14 cellular contexts compared by ENCODE assay signal in the genomic region with DNA sequence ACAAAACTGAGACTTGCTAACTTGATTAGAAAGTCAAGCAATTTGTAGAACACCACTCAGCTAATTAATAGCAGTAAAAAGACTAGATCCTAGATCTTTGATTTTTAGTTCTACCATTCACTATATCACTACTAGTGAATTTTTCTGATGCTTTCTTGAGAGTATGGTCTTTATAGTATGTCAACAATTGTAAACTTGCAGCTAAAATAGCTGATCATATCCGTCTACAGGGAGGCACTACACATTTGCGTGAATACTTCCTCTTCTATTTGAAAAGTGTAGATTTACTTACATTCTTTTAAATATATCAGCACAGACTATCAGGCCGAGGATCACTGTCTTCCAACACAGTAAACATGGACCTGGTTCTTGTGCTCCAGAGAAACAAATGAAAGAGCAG. TPM values are rescaled to one million over a fixed set of nuclear protein-coding genes. Genes with fewer than 3 reads are reported as not detected.
A peak's percentile ranks its signal among the peaks of the same experiment; 100 is the strongest.
DNase-seq lines count a peak whose midpoint lies in the region; ATAC-seq and TF ChIP-seq lines count a peak whose summit lies in the region.
"Had no signal": no experiment of that assay in that cellular context is flagged by ENCODE, and none has a peak within 500 bp of the region (broad histone marks: within the 10 kb centered on the region; RNA-seq: fewer than 3 reads in every experiment).

No MANE protein-coding gene starts in this region.

- peak overlapping the region; percentile 85 for H3K4me3 Mint-ChIP-seq in activated CD4-positive, alpha-beta T cell treated with anti-CD3 and anti-CD28 coated beads, Interleukin-2, amount 10 ng/mL, durations not matched to agents 24 days and 14 days
- peak overlapping the region; percentile 87 for H3K4me3 Mint-ChIP-seq in activated naive CD8-positive, alpha-beta T cell treated with anti-CD3 and anti-CD28 coated beads for 36 hours

- H3K27me3 Mint-ChIP-seq in activated CD4-positive, alpha-beta T cell treated with anti-CD3 and anti-CD28 coated beads, Interleukin-2, amount 10 ng/mL, durations not matched to agents 24 days and 14 days = no peaks in the 10 kb centered on the region
- no peaks in the 10 kb centered on the region for H3K27me3 Mint-ChIP-seq in activated naive CD8-positive, alpha-beta T cell treated with anti-CD3 and anti-CD28 coated beads for 36 hours

- peak; percentile 23 for DNase-seq in activated CD4-positive, alpha-beta T cell treated with anti-CD3 and anti-CD28 coated beads, Interleukin-2, amount 10 ng/mL, durations not matched to agents 24 days and 14 days
- no peak for DNase-seq in activated CD4-positive, alpha-beta T cell treated with anti-CD3 and anti-CD28 coated beads for 4 hours
- DNase-seq in NAMALWA (ENCODE audit: low spot score) (peak; percentile 63), spleen (no peak), activated gamma-delta T cell (lab: John Stamatoyannopoulos, UW) (no peak)
- no peak for DNase-seq in activated naive CD8-positive, alpha-beta T cell treated with anti-CD3 and anti-CD28 coated beads for 36 hours
- DNase-seq: COR-L47, dorsolateral prefrontal cortex, hippocampal formation, NCI-H226 had no signal

- peak overlapping the region; percentile 99 for H3K27ac Mint-ChIP-seq in activated CD4-positive, alpha-beta T cell treated with anti-CD3 and anti-CD28 coated beads, Interleukin-2, amount 10 ng/mL, durations not matched to agents 24 days and 14 days
- H3K27ac Mint-ChIP-seq in activated naive CD8-positive, alpha-beta T cell treated with anti-CD3 and anti-CD28 coated beads for 36 hours = peak overlapping the region; percentile 100

- H3K27me3 ChIP-seq in spleen (replicated peaks in 1 of 7) = no peaks in the 10 kb centered on the region
- H3K27me3 ChIP-seq: dorsolateral prefrontal cortex, SJCRH30 had no signal

- TF ChIP-seq POLR2A in spleen (IDR thresholded peaks at IDR 0.05) = no peak

- H3K9me3 Mint-ChIP-seq in activated CD4-positive, alpha-beta T cell treated with anti-CD3 and anti-CD28 coated beads, Interleukin-2, amount 10 ng/mL, durations not matched to agents 24 days and 14 days = no peaks in the 10 kb centered on the region
- H3K9me3 Mint-ChIP-seq in activated naive CD8-positive, alpha-beta T cell treated with anti-CD3 and anti-CD28 coated beads for 36 hours = peaks cover 2% of the 10 kb centered on the region

- H3K4me1 Mint-ChIP-seq in activated CD4-positive, alpha-beta T cell treated with anti-CD3 and anti-CD28 coated beads, Interleukin-2, amount 10 ng/mL, durations not matched to agents 24 days and 14 days = peaks cover 66% of the 10 kb centered on the region
- peaks cover 74% of the 10 kb centered on the region for H3K4me1 Mint-ChIP-seq in activated naive CD8-positive, alpha-beta T cell treated with anti-CD3 and anti-CD28 coated beads for 36 hours

- no peaks in the 10 kb centered on the region for H3K36me3 ChIP-seq in spleen
- H3K36me3 ChIP-seq: SJCRH30 had no signal

- H3K9me3 ChIP-seq in spleen = no peaks in the 10 kb centered on the region
- H3K9me3 ChIP-seq: SJCRH30 had no signal

- H3K4me3 ChIP-seq in spleen = peak overlapping the region in 1 of 8 donors; percentile 61
- H3K4me3 ChIP-seq: dorsolateral prefrontal cortex, SJCRH30 had no signal

- 20 to 38% (median 32%) methylated on average over 3 of the region's 3 CpGs for WGBS in spleen, 5 donors

- no peak for TF ChIP-seq CTCF in spleen (IDR thresholded peaks at IDR 0.05 in 8 of 11, conservative IDR thresholded peaks at IDR 0.05 in 3 of 11)

- ATAC-seq in GM21526 (IDR thresholded peaks at IDR 0.05; ENCODE audit: low FRiP score, unreplicated experiment) (no peak), HG03097 (IDR thresholded peaks at IDR 0.05; ENCODE audit: low FRiP score, unreplicated experiment) (no peak)

- intact Hi-C loops in activated CD4-positive, alpha-beta T cell treated with anti-CD3 and anti-CD28 coated beads, Interleukin-2, amount 10 ng/mL, durations not matched to agents 24 days and 14 days (cut with micrococcal nuclease) = loop anchor here (2.0 to 10.0 kb wide), 6 partner anchors 17 to 845 kb away; a partner anchor contains a TSS
- intact Hi-C loops in spleen (cut with DNase I; ENCODE audit: low total_unique reads) = no loop called here

- H3K4me1 ChIP-seq in spleen = peaks cover 31 to 80% (median 68%) of the 10 kb centered on the region in 6 donors

- H3K36me3 Mint-ChIP-seq in activated CD4-positive, alpha-beta T cell treated with anti-CD3 and anti-CD28 coated beads, Interleukin-2, amount 10 ng/mL, durations not matched to agents 24 days and 14 days (ENCODE audit: low read depth) = no peaks in the 10 kb centered on the region
- H3K36me3 Mint-ChIP-seq in activated naive CD8-positive, alpha-beta T cell treated with anti-CD3 and anti-CD28 coated beads for 36 hours = peaks cover 14% of the 10 kb centered on the region

- peak overlapping the region; percentile 73 to 96 (median 90) for H3K27ac ChIP-seq in spleen
- H3K27ac ChIP-seq: dorsolateral prefrontal cortex, SJCRH30 had no signal

RNA-seq across cellular contexts. Expression of a gene that starts 18.6 kb away (rescaled TPM):
- total RNA-seq in activated CD4-positive, alpha-beta T cell treated with anti-CD3 and anti-CD28 coated beads, Interleukin-2, amount 10 ng/mL, durations not matched to agents 24 days and 14 days = 436 and 438 TPM in 2 replicates
- 100 to 1,000 TPM; 421 to 422 TPM for total RNA-seq in activated naive CD8-positive, alpha-beta T cell treated with anti-CD3 and anti-CD28 coated beads for 36 hours
- total RNA-seq in spleen = 100 to 1,000 TPM; 439 to 716 (median 526) TPM
- polyA plus RNA-seq in spleen = 10 to 100 TPM; 79.2 to 99.3 (median 92.4) TPM
- total RNA-seq: renal cortical epithelial cell, SJCRH30 had no signal

Comparison
In these comparisons a context has a peak if more than half of its experiments do, and no peak if none do; other contexts are left out.
1. DNase-seq: peak in activated CD4-positive, alpha-beta T cell treated with anti-CD3 and anti-CD28 coated beads, Interleukin-2, amount 10 ng/mL, durations not matched to agents 24 days and 14 days (single experiment) and NAMALWA (single experiment); none in activated CD4-positive, alpha-beta T cell treated with anti-CD3 and anti-CD28 coated beads for 4 hours (0 of 2), activated naive CD8-positive, alpha-beta T cell treated with anti-CD3 and anti-CD28 coated beads for 36 hours (single experiment), spleen (single experiment) and activated gamma-delta T cell (single experiment).